1 cellular context compared by ENCODE assay signal in the genomic region with DNA sequence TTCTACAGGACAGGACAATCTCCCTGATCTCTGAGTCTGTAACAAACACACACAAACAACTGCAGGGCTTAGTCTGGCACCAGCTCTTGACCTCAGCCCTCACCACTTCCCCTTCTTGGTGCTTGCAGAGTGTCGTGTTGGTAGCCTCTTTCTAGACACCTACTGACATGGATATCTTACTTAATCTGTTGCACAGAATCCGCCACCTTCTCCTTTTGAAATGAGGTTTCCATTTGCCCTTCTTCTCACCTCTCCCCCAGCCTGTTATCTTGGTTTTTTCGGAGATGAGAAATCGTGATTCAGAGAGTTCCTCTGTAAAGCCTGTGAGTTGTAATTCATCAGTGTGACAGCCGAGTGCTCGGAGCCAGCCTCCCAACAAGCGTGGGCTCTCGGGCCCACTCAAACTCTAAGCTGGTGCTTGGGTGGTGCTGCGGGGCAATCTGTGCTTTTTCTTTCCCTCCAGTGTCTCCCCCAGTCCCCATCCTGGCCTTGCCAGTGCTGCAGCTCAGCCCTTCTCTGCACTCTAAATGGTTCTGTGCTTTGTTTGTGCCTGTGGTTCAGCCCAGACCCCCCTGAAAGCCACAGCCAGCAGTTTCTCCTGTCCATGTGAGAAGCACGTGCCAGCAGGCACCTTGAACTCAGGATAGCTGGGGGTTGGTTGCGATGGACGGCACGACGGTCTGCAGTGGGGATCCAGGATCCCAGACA.
A peak's percentile ranks its signal among the peaks of the same experiment; 100 is the strongest.
TF ChIP-seq lines count a peak whose summit lies in the region.

No MANE protein-coding gene starts in this region.

TF ChIP-seq in K562, 482 proteins besides CTCF, POLR2A, EP300 and RAD21 (continued from another document and continues in another):
- TF ChIP-seq, protein P1, sequence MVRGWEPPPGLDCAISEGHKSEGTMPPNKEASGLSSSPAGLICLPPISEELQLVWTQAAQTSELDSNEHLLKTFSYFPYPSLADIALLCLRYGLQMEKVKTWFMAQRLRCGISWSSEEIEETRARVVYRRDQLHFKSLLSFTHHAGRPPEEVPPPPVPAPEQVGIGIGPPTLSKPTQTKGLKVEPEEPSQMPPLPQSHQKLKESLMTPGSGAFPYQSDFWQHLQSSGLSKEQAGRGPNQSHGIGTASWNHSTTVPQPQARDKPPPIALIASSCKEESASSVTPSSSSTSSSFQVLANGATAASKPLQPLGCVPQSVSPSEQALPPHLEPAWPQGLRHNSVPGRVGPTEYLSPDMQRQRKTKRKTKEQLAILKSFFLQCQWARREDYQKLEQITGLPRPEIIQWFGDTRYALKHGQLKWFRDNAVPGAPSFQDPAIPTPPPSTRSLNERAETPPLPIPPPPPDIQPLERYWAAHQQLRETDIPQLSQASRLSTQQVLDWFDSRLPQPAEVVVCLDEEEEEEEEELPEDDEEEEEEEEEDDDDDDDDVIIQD (CRISPR knock-in tag; IDR thresholded peaks at IDR 0.05) = no peak
- TF ChIP-seq HNRNPL (IDR thresholded peaks at IDR 0.05; ENCODE audit: low read depth, low read length) (peak; percentile 53; the same call in 1 of the 2 replicates), SMARCC2 (IDR thresholded peaks at IDR 0.05; ENCODE audit: low read depth) (peak; percentile 89), MTA1 (IDR thresholded peaks at IDR 0.05; ENCODE audit: borderline replicate concordance) (peak; percentile 82; the same call in 1 of the 2 replicates), ETV6 (IDR thresholded peaks at IDR 0.05; ENCODE audit: borderline replicate concordance in 1 of 2, low read depth in 2 of 2, low read length in 1 of 2) (peak in 1 of 2 experiments; percentile 22; a peak in 1 of 4 replicates), ETV6 (CRISPR knock-in tag; IDR thresholded peaks at IDR 0.05; ENCODE audit: borderline replicate concordance) (no peak), HDAC1 (IDR thresholded peaks at IDR 0.05) (peak in 1 of 2 experiments; percentile 88; a peak in 2 of 4 replicates), SIN3A (IDR thresholded peaks at IDR 0.05; ENCODE audit: borderline replicate concordance in 2 of 2, control insufficient read depth in 1 of 2, low read depth in 2 of 2, low read length in 2 of 2) (no peak), SNIP1 (IDR thresholded peaks at IDR 0.05; ENCODE audit: low read depth) (no peak), ZNF263 (CRISPR knock-in tag; IDR thresholded peaks at IDR 0.05; ENCODE audit: borderline replicate concordance) (peak; percentile 55; the same call in 1 of the 2 replicates), TBL1XR1 (IDR thresholded peaks at IDR 0.05; ENCODE audit: low read length in 2 of 2) (peak in 1 of 2 experiments; percentile 86; a peak in 1 of 4 replicates), ARID1B (IDR thresholded peaks at IDR 0.05) (peak; percentile 88), DPF2 (IDR thresholded peaks at IDR 0.05) (peak; percentile 92), PTTG1 (tag; IDR thresholded peaks at IDR 0.05; ENCODE audit: low read depth) (no peak), NELFE (IDR thresholded peaks at IDR 0.05; ENCODE audit: insufficient read depth, insufficient read length) (no peak), RBM25 (IDR thresholded peaks at IDR 0.05; ENCODE audit: low read depth, low read length, severe bottlenecking) (no peak), MLX (CRISPR knock-in tag; conservative IDR thresholded peaks at IDR 0.05) (0 out of 4 replicates have a peak, but pooled peaks of 1 of the 2 experiments have one; percentile 67), ESRRA (IDR thresholded peaks at IDR 0.05; ENCODE audit: borderline replicate concordance, low read depth) (peak; percentile 93), MBD2 (IDR thresholded peaks at IDR 0.05; ENCODE audit: borderline replicate concordance, low read depth) (0 out of 2 replicates have a peak, but pooled peaks have one; percentile 26), KAT2B (IDR thresholded peaks at IDR 0.05; ENCODE audit: low read depth, low read length) (no peak), ARHGAP35 (IDR thresholded peaks at IDR 0.05; ENCODE audit: partially characterized antibody) (no peak)
- TF ChIP-seq, protein P2, sequence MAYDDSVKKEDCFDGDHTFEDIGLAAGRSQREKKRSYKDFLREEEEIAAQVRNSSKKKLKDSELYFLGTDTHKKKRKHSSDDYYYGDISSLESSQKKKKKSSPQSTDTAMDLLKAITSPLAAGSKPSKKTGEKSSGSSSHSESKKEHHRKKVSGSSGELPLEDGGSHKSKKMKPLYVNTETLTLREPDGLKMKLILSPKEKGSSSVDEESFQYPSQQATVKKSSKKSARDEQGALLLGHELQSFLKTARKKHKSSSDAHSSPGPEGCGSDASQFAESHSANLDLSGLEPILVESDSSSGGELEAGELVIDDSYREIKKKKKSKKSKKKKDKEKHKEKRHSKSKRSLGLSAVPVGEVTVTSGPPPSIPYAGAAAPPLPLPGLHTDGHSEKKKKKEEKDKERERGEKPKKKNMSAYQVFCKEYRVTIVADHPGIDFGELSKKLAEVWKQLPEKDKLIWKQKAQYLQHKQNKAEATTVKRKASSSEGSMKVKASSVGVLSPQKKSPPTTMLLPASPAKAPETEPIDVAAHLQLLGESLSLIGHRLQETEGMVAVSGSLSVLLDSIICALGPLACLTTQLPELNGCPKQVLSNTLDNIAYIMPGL (CRISPR knock-in tag; IDR thresholded peaks at IDR 0.05) = no peak
- TF ChIP-seq, protein P3, sequence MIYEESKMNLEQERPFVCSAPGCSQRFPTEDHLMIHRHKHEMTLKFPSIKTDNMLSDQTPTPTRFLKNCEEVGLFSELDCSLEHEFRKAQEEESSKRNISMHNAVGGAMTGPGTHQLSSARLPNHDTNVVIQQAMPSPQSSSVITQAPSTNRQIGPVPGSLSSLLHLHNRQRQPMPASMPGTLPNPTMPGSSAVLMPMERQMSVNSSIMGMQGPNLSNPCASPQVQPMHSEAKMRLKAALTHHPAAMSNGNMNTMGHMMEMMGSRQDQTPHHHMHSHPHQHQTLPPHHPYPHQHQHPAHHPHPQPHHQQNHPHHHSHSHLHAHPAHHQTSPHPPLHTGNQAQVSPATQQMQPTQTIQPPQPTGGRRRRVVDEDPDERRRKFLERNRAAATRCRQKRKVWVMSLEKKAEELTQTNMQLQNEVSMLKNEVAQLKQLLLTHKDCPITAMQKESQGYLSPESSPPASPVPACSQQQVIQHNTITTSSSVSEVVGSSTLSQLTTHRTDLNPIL (CRISPR knock-in tag; IDR thresholded peaks at IDR 0.05) = no peak
- TF ChIP-seq, protein P4, sequence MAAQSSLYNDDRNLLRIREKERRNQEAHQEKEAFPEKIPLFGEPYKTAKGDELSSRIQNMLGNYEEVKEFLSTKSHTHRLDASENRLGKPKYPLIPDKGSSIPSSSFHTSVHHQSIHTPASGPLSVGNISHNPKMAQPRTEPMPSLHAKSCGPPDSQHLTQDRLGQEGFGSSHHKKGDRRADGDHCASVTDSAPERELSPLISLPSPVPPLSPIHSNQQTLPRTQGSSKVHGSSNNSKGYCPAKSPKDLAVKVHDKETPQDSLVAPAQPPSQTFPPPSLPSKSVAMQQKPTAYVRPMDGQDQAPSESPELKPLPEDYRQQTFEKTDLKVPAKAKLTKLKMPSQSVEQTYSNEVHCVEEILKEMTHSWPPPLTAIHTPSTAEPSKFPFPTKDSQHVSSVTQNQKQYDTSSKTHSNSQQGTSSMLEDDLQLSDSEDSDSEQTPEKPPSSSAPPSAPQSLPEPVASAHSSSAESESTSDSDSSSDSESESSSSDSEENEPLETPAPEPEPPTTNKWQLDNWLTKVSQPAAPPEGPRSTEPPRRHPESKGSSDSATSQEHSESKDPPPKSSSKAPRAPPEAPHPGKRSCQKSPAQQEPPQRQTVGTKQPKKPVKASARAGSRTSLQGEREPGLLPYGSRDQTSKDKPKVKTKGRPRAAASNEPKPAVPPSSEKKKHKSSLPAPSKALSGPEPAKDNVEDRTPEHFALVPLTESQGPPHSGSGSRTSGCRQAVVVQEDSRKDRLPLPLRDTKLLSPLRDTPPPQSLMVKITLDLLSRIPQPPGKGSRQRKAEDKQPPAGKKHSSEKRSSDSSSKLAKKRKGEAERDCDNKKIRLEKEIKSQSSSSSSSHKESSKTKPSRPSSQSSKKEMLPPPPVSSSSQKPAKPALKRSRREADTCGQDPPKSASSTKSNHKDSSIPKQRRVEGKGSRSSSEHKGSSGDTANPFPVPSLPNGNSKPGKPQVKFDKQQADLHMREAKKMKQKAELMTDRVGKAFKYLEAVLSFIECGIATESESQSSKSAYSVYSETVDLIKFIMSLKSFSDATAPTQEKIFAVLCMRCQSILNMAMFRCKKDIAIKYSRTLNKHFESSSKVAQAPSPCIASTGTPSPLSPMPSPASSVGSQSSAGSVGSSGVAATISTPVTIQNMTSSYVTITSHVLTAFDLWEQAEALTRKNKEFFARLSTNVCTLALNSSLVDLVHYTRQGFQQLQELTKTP (IDR thresholded peaks at IDR 0.05; ENCODE audit: low read depth in 1 of 2, partially characterized antibody in 2 of 2) = peak in 1 of 2 experiments; percentile 78
- TF ChIP-seq, protein P5, sequence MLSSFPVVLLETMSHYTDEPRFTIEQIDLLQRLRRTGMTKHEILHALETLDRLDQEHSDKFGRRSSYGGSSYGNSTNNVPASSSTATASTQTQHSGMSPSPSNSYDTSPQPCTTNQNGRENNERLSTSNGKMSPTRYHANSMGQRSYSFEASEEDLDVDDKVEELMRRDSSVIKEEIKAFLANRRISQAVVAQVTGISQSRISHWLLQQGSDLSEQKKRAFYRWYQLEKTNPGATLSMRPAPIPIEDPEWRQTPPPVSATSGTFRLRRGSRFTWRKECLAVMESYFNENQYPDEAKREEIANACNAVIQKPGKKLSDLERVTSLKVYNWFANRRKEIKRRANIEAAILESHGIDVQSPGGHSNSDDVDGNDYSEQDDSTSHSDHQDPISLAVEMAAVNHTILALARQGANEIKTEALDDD (IDR thresholded peaks at IDR 0.05) = peak; percentile 68; the same call in 1 of the 2 replicates
- TF ChIP-seq, protein P6, sequence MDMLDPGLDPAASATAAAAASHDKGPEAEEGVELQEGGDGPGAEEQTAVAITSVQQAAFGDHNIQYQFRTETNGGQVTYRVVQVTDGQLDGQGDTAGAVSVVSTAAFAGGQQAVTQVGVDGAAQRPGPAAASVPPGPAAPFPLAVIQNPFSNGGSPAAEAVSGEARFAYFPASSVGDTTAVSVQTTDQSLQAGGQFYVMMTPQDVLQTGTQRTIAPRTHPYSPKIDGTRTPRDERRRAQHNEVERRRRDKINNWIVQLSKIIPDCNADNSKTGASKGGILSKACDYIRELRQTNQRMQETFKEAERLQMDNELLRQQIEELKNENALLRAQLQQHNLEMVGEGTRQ (CRISPR knock-in tag; IDR thresholded peaks at IDR 0.05) = no peak
- TF ChIP-seq, protein P7, sequence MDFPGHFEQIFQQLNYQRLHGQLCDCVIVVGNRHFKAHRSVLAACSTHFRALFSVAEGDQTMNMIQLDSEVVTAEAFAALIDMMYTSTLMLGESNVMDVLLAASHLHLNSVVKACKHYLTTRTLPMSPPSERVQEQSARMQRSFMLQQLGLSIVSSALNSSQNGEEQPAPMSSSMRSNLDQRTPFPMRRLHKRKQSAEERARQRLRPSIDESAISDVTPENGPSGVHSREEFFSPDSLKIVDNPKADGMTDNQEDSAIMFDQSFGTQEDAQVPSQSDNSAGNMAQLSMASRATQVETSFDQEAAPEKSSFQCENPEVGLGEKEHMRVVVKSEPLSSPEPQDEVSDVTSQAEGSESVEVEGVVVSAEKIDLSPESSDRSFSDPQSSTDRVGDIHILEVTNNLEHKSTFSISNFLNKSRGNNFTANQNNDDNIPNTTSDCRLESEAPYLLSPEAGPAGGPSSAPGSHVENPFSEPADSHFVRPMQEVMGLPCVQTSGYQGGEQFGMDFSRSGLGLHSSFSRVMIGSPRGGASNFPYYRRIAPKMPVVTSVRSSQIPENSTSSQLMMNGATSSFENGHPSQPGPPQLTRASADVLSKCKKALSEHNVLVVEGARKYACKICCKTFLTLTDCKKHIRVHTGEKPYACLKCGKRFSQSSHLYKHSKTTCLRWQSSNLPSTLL (IDR thresholded peaks at IDR 0.05) = no peak
- TF ChIP-seq, protein P8, sequence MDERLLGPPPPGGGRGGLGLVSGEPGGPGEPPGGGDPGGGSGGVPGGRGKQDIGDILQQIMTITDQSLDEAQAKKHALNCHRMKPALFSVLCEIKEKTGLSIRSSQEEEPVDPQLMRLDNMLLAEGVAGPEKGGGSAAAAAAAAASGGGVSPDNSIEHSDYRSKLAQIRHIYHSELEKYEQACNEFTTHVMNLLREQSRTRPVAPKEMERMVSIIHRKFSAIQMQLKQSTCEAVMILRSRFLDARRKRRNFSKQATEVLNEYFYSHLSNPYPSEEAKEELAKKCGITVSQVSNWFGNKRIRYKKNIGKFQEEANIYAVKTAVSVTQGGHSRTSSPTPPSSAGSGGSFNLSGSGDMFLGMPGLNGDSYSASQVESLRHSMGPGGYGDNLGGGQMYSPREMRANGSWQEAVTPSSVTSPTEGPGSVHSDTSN (CRISPR knock-in tag; IDR thresholded peaks at IDR 0.05; ENCODE audit: low read depth) = no peak; the same call in 1 of the 2 replicates
- TF ChIP-seq, protein P8 (tag; conservative IDR thresholded peaks at IDR 0.05; ENCODE audit: low read depth) = peak; percentile 95
- TF ChIP-seq, protein P9, sequence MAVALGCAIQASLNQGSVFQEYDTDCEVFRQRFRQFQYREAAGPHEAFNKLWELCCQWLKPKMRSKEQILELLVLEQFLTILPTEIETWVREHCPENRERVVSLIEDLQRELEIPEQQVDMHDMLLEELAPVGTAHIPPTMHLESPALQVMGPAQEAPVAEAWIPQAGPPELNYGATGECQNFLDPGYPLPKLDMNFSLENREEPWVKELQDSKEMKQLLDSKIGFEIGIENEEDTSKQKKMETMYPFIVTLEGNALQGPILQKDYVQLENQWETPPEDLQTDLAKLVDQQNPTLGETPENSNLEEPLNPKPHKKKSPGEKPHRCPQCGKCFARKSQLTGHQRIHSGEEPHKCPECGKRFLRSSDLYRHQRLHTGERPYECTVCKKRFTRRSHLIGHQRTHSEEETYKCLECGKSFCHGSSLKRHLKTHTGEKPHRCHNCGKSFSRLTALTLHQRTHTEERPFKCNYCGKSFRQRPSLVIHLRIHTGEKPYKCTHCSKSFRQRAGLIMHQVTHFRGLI (CRISPR knock-in tag; IDR thresholded peaks at IDR 0.05) = 0 out of 2 replicates have a peak, but pooled peaks have one; percentile 20
- TF ChIP-seq, protein P10, sequence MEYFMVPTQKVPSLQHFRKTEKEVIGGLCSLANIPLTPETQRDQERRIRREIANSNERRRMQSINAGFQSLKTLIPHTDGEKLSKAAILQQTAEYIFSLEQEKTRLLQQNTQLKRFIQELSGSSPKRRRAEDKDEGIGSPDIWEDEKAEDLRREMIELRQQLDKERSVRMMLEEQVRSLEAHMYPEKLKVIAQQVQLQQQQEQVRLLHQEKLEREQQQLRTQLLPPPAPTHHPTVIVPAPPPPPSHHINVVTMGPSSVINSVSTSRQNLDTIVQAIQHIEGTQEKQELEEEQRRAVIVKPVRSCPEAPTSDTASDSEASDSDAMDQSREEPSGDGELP (CRISPR knock-in tag; IDR thresholded peaks at IDR 0.05; ENCODE audit: borderline replicate concordance) = peak; percentile 58; the same call in 1 of the 2 replicates
